8 cellular contexts compared by ENCODE assay signal in genomic region chr4:127881565-127881869, GRCh38. TPM values are rescaled to one million over a fixed set of nuclear protein-coding genes. Genes with fewer than 3 reads are reported as not detected.
A peak's percentile ranks its signal among the peaks of the same experiment; 100 is the strongest.
DNase-seq lines count a peak whose midpoint lies in the region; ATAC-seq and TF ChIP-seq lines count a peak whose summit lies in the region.

No MANE protein-coding gene starts in this region.

- in situ Hi-C loops in ACHN (cut with HindIII; ENCODE audit: low pct_ligation_motif_present, low pct_unique_long_range_greater_than_20kb, low sequenced_read_pairs): no loop called here

- peaks cover 14% of the 10 kb centered on the region for H3K4me1 Mint-ChIP-seq in CD14-positive monocyte
- H3K4me1 Mint-ChIP-seq in nephron progenitor cell: peaks cover 33% of the 10 kb centered on the region

- intact Hi-C loops in CD14-positive monocyte (cut with micrococcal nuclease): loop anchor here (5.0 to 10.0 kb wide), 3 partner anchors 81 to 173 kb away; partner anchors contain the start of genes ABHD18 (in 1 of the 2) and MFSD8 (in 1 of the 2)

- ATAC-seq in GM21367 (IDR thresholded peaks at IDR 0.05; ENCODE audit: unreplicated experiment): peak; percentile 32
- ATAC-seq in HG03575 (IDR thresholded peaks at IDR 0.05; ENCODE audit: extremely low read depth, insufficient number of reproducible peaks, low FRiP score, unreplicated experiment): peak; percentile 19

- H3K4me3 ChIP-seq in coronary artery: peak overlapping the region; percentile 80

- TF ChIP-seq CTCF in CD14-positive monocyte (IDR thresholded peaks at IDR 0.05) (no peak), coronary artery (IDR thresholded peaks at IDR 0.05) (no peak), nephron progenitor cell (IDR thresholded peaks at IDR 0.05) (no peak)

- DNase-seq in CD14-positive monocyte (ENCODE audit: low spot score): no peak
- DNase-seq in coronary artery (ENCODE audit: low spot score): no peak
- DNase-seq in nephron progenitor cell: no peak
- DNase-seq in ACHN: no peak
- no peak for DNase-seq in kidney tubule cell (ENCODE audit: low spot score)
- no peak for DNase-seq in stimulated activated CD4-positive, alpha-beta T cell treated with anti-CD3 and anti-CD28 coated beads, Interleukin-12 subunit alpha, Interleukin-12 subunit beta, amount 100 ng/mL, for 4 hours

- peak overlapping the region; percentile 97 to 98 for H3K4me3 Mint-ChIP-seq in CD14-positive monocyte
- peak overlapping the region; percentile 100 for H3K4me3 Mint-ChIP-seq in nephron progenitor cell

- H3K36me3 Mint-ChIP-seq in CD14-positive monocyte (peaks cover 10 to 21% of the 10 kb centered on the region in 2 donors), nephron progenitor cell (ENCODE audit: low read depth) (peaks cover 36% of the 10 kb centered on the region)

- H3K27ac Mint-ChIP-seq in CD14-positive monocyte: peak overlapping the region in 4 of 7 donors; percentile 8 to 98 (median 98)
- H3K27ac Mint-ChIP-seq in nephron progenitor cell: peak overlapping the region; percentile 98

- peaks cover 0 to 2% (median 1%) of the 10 kb centered on the region in 3 donors for H3K27me3 Mint-ChIP-seq in CD14-positive monocyte (ENCODE audit: low read depth in 3 of 3)
- H3K27me3 Mint-ChIP-seq in nephron progenitor cell (ENCODE audit: low read depth, poor library complexity): no peaks in the 10 kb centered on the region

- H3K9me3 Mint-ChIP-seq in CD14-positive monocyte (peaks cover 0 to 2% (median 0%) of the 10 kb centered on the region in 7 donors), nephron progenitor cell (no peaks in the 10 kb centered on the region)

- no peak overlapping the region for H3K27ac ChIP-seq in coronary artery

RNA-seq across cellular contexts. Expression of gene PLK4, which starts 0.8 kb away (rescaled TPM):
- under 1 TPM; 0.34 to 0.38 TPM for polyA plus RNA-seq in CD14-positive monocyte
